In the genomic region with DNA sequence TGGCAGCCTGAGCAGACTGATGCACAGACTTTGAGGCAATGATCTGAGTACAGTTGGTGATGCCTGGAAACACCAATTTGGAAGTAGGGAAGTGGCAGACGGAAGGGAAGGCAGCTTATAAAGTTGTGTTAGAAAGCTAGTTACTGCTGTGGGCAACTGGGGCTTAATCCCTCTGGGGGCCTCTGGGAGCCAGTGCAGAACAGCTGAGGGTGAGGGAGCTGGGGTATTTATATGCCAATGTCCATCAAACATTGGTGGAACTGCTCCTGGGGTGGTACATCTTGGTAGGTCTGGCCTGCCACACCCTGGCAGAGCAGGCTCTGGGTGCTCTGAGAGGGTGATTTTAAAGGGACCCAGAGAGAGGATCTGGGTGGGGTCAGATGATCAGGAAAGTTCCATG, we compare ENCODE assay signal across 17 cellular contexts. TPM values are rescaled to one million over a fixed set of nuclear protein-coding genes. Genes with fewer than 3 reads are reported as not detected.
DNase-seq lines count a peak whose midpoint lies in the region; ATAC-seq lines count a peak whose summit lies in the region.
"Had no signal": no experiment of that assay in that cellular context is flagged by ENCODE, and none has a peak within 500 bp of the region (broad histone marks: within the 10 kb centered on the region; RNA-seq: fewer than 3 reads in every experiment).

No MANE protein-coding gene starts in this region.

- H3K4me3 Mint-ChIP-seq in activated CD4-positive, alpha-beta memory T cell treated with anti-CD3 and anti-CD28 coated beads, Interleukin-2, amount 10 ng/mL, durations not matched to agents 7 days and 5 days = no peak overlapping the region
- no peak overlapping the region for H3K4me3 Mint-ChIP-seq in activated CD4-positive, alpha-beta memory T cell treated with anti-CD3 and anti-CD28 coated beads for 36 hours
- H3K4me3 Mint-ChIP-seq in T-helper 17 cell = no peak overlapping the region
- H3K4me3 Mint-ChIP-seq in effector memory CD8-positive, alpha-beta T cell = no peak overlapping the region
- no peak overlapping the region for H3K4me3 Mint-ChIP-seq in stimulated activated effector memory CD8-positive, alpha-beta T cell treated with anti-CD3 and anti-CD28 coated beads, Interleukin-12 subunit alpha, Interleukin-12 subunit beta, amount 100 ng/mL, for 72 hours
- H3K4me3 Mint-ChIP-seq: HFFc6 had no signal

- ATAC-seq in T-helper 17 cell = no peak
- no peak for ATAC-seq in effector memory CD8-positive, alpha-beta T cell (replicated peaks)
- no peak for ATAC-seq in stimulated activated effector memory CD8-positive, alpha-beta T cell treated with anti-CD3 and anti-CD28 coated beads, Interleukin-12 subunit alpha, Interleukin-12 subunit beta, amount 100 ng/mL, for 72 hours
- ATAC-seq: GM12878 had no signal

- H3K4me1 Mint-ChIP-seq in activated CD4-positive, alpha-beta memory T cell treated with anti-CD3 and anti-CD28 coated beads, Interleukin-2, amount 10 ng/mL, durations not matched to agents 7 days and 5 days = peaks cover 56% of the 10 kb centered on the region
- peaks cover 46% of the 10 kb centered on the region for H3K4me1 Mint-ChIP-seq in activated CD4-positive, alpha-beta memory T cell treated with anti-CD3 and anti-CD28 coated beads for 36 hours (ENCODE audit: low read depth)
- H3K4me1 Mint-ChIP-seq in T-helper 17 cell = peaks cover 35% of the 10 kb centered on the region
- peaks cover 40 to 52% of the 10 kb centered on the region in 2 donors for H3K4me1 Mint-ChIP-seq in effector memory CD8-positive, alpha-beta T cell (ENCODE audit: low read depth in 2 of 2)
- peaks cover 58% of the 10 kb centered on the region for H3K4me1 Mint-ChIP-seq in stimulated activated effector memory CD8-positive, alpha-beta T cell treated with anti-CD3 and anti-CD28 coated beads, Interleukin-12 subunit alpha, Interleukin-12 subunit beta, amount 100 ng/mL, for 72 hours

- H3K36me3 Mint-ChIP-seq in activated CD4-positive, alpha-beta memory T cell treated with anti-CD3 and anti-CD28 coated beads, Interleukin-2, amount 10 ng/mL, durations not matched to agents 7 days and 5 days (ENCODE audit: low read depth) = peaks cover 49% of the 10 kb centered on the region
- H3K36me3 Mint-ChIP-seq in activated CD4-positive, alpha-beta memory T cell treated with anti-CD3 and anti-CD28 coated beads for 36 hours = peaks cover 40% of the 10 kb centered on the region
- H3K36me3 Mint-ChIP-seq in T-helper 17 cell (ENCODE audit: low read depth) = peaks cover 2% of the 10 kb centered on the region
- H3K36me3 Mint-ChIP-seq in effector memory CD8-positive, alpha-beta T cell (ENCODE audit: insufficient read depth) = peaks cover 4% of the 10 kb centered on the region
- peaks cover 64% of the 10 kb centered on the region for H3K36me3 Mint-ChIP-seq in stimulated activated effector memory CD8-positive, alpha-beta T cell treated with anti-CD3 and anti-CD28 coated beads, Interleukin-12 subunit alpha, Interleukin-12 subunit beta, amount 100 ng/mL, for 72 hours

- CTCF ChIA-PET in activated CD4-positive, alpha-beta memory T cell treated with anti-CD3 and anti-CD28 coated beads, Interleukin-2, amount 10 ng/mL, durations not matched to agents 7 days and 5 days (lab: Charles Lee) = no interaction called here
- CTCF ChIA-PET in activated CD4-positive, alpha-beta memory T cell treated with anti-CD3 and anti-CD28 coated beads for 36 hours (lab: Charles Lee) = no interaction called here

- no peaks in the 10 kb centered on the region for H3K27me3 Mint-ChIP-seq in activated CD4-positive, alpha-beta memory T cell treated with anti-CD3 and anti-CD28 coated beads, Interleukin-2, amount 10 ng/mL, durations not matched to agents 7 days and 5 days
- no peaks in the 10 kb centered on the region for H3K27me3 Mint-ChIP-seq in activated CD4-positive, alpha-beta memory T cell treated with anti-CD3 and anti-CD28 coated beads for 36 hours
- no peaks in the 10 kb centered on the region for H3K27me3 Mint-ChIP-seq in T-helper 17 cell
- no peaks in the 10 kb centered on the region for H3K27me3 Mint-ChIP-seq in effector memory CD8-positive, alpha-beta T cell
- H3K27me3 Mint-ChIP-seq: CD4-positive, alpha-beta memory T cell had no signal

- intact Hi-C loops in activated CD4-positive, alpha-beta memory T cell treated with anti-CD3 and anti-CD28 coated beads for 36 hours (cut with micrococcal nuclease) = no loop called here

- peak overlapping the region; percentile 36 for H3K27ac Mint-ChIP-seq in activated CD4-positive, alpha-beta memory T cell treated with anti-CD3 and anti-CD28 coated beads, Interleukin-2, amount 10 ng/mL, durations not matched to agents 7 days and 5 days
- H3K27ac Mint-ChIP-seq in activated CD4-positive, alpha-beta memory T cell treated with anti-CD3 and anti-CD28 coated beads for 36 hours = no peak overlapping the region
- H3K27ac Mint-ChIP-seq in T-helper 17 cell = peak overlapping the region; percentile 54
- H3K27ac Mint-ChIP-seq in effector memory CD8-positive, alpha-beta T cell = peak overlapping the region; percentile 51 to 94
- H3K27ac Mint-ChIP-seq in stimulated activated effector memory CD8-positive, alpha-beta T cell treated with anti-CD3 and anti-CD28 coated beads, Interleukin-12 subunit alpha, Interleukin-12 subunit beta, amount 100 ng/mL, for 72 hours = peak overlapping the region; percentile 37
- H3K27ac Mint-ChIP-seq: HFFc6 had no signal

- H3K9me3 ChIP-seq in T-helper 17 cell (ENCODE audit: control insufficient read depth, low read length, poor library complexity, severe bottlenecking) = no peaks in the 10 kb centered on the region
- H3K9me3 ChIP-seq: HAP-1 had no signal

- H3K9me3 Mint-ChIP-seq in activated CD4-positive, alpha-beta memory T cell treated with anti-CD3 and anti-CD28 coated beads, Interleukin-2, amount 10 ng/mL, durations not matched to agents 7 days and 5 days = peaks cover 9% of the 10 kb centered on the region
- peaks cover 6% of the 10 kb centered on the region for H3K9me3 Mint-ChIP-seq in activated CD4-positive, alpha-beta memory T cell treated with anti-CD3 and anti-CD28 coated beads for 36 hours
- peaks cover 2 to 8% of the 10 kb centered on the region in 2 donors for H3K9me3 Mint-ChIP-seq in effector memory CD8-positive, alpha-beta T cell
- H3K9me3 Mint-ChIP-seq in stimulated activated effector memory CD8-positive, alpha-beta T cell treated with anti-CD3 and anti-CD28 coated beads, Interleukin-12 subunit alpha, Interleukin-12 subunit beta, amount 100 ng/mL, for 72 hours = peaks cover 11% of the 10 kb centered on the region

- POLR2A ChIA-PET in activated CD4-positive, alpha-beta memory T cell treated with anti-CD3 and anti-CD28 coated beads, Interleukin-2, amount 10 ng/mL, durations not matched to agents 7 days and 5 days (lab: Charles Lee) = no interaction called here
- POLR2A ChIA-PET in activated CD4-positive, alpha-beta memory T cell treated with anti-CD3 and anti-CD28 coated beads for 36 hours (lab: Charles Lee) = no interaction called here

- DNase-seq in activated CD4-positive, alpha-beta memory T cell treated with anti-CD3 and anti-CD28 coated beads, Interleukin-2, amount 10 ng/mL, durations not matched to agents 7 days and 5 days = no peak
- no peak for DNase-seq in activated CD4-positive, alpha-beta memory T cell treated with anti-CD3 and anti-CD28 coated beads for 36 hours
- DNase-seq in T-helper 17 cell (no peak), activated gamma-delta T cell (lab: John Stamatoyannopoulos, UW) (no peak)
- DNase-seq in effector memory CD8-positive, alpha-beta T cell = no peak
- DNase-seq in stimulated activated effector memory CD8-positive, alpha-beta T cell treated with anti-CD3 and anti-CD28 coated beads, Interleukin-12 subunit alpha, Interleukin-12 subunit beta, amount 100 ng/mL, for 72 hours (ENCODE audit: low spot score in 2 of 2) = no peak
- DNase-seq in stimulated activated CD4-positive, alpha-beta T cell treated with anti-CD3 and anti-CD28 coated beads, Interleukin-12 subunit alpha, Interleukin-12 subunit beta, amount 100 ng/mL, for 4 hours = no peak
- DNase-seq in activated CD4-positive, alpha-beta T cell treated with anti-CD3 and anti-CD28 coated beads, Interleukin-2, amount 50 U/mL, for 1 hour = no peak
- DNase-seq: 8988T; AML-193; C1 segment of cervical spinal cord; CD4-positive, alpha-beta memory T cell; DMS79; HFFc6 had no signal

RNA-seq across cellular contexts. Expression of gene TNFRSF8, which starts 28.1 kb away (rescaled TPM):
- total RNA-seq in activated CD4-positive, alpha-beta memory T cell treated with anti-CD3 and anti-CD28 coated beads, Interleukin-2, amount 10 ng/mL, durations not matched to agents 7 days and 5 days = 10 to 100 TPM; 32.9 to 34.3 TPM
- 10 to 100 TPM; 31.1 to 33.2 TPM for total RNA-seq in activated CD4-positive, alpha-beta memory T cell treated with anti-CD3 and anti-CD28 coated beads for 36 hours
- total RNA-seq in T-helper 17 cell = under 1 TPM; 0.20 to 0.34 TPM
- total RNA-seq: CD4-positive, alpha-beta memory T cell; G401 had no signal

Comparison
In these comparisons a context has a peak if more than half of its experiments do, and no peak if none do; other contexts are left out.
1. RNA of gene TNFRSF8, which starts 28.1 kb away (total RNA-seq): 32.9 to 34.3 TPM in activated CD4-positive, alpha-beta memory T cell treated with anti-CD3 and anti-CD28 coated beads, Interleukin-2, amount 10 ng/mL, durations not matched to agents 7 days and 5 days and 31.1 to 33.2 TPM in activated CD4-positive, alpha-beta memory T cell treated with anti-CD3 and anti-CD28 coated beads for 36 hours; 0.20 to 0.34 TPM in T-helper 17 cell; every median in the first group is over 10 times any median in the second.